1 cellular context compared by ENCODE assay signal in genomic region chr19:49590071-49590970, GRCh38.
TF ChIP-seq lines count a peak whose summit lies in the region.

No MANE protein-coding gene starts in this region.

TF ChIP-seq in GM12878, 131 proteins besides CTCF, POLR2A, EP300 and RAD21 (continues in another document):
- TF ChIP-seq NFYA (IDR thresholded peaks at IDR 0.05; ENCODE audit: borderline replicate concordance, low read depth, low read length) = no peak
- 0 out of 2 replicates have a peak, but pooled peaks have one; percentile 7 for TF ChIP-seq CREB1 (IDR thresholded peaks at IDR 0.05; ENCODE audit: low read depth)
- TF ChIP-seq PML (IDR thresholded peaks at IDR 0.05; ENCODE audit: low read length) = 0 out of 2 replicates have a peak, but pooled peaks have one; percentile 53
- TF ChIP-seq IKZF2 (IDR thresholded peaks at IDR 0.05) = peak in 1 of 2 experiments; percentile 36; a peak in 1 of 4 replicates
- TF ChIP-seq, protein P1, sequence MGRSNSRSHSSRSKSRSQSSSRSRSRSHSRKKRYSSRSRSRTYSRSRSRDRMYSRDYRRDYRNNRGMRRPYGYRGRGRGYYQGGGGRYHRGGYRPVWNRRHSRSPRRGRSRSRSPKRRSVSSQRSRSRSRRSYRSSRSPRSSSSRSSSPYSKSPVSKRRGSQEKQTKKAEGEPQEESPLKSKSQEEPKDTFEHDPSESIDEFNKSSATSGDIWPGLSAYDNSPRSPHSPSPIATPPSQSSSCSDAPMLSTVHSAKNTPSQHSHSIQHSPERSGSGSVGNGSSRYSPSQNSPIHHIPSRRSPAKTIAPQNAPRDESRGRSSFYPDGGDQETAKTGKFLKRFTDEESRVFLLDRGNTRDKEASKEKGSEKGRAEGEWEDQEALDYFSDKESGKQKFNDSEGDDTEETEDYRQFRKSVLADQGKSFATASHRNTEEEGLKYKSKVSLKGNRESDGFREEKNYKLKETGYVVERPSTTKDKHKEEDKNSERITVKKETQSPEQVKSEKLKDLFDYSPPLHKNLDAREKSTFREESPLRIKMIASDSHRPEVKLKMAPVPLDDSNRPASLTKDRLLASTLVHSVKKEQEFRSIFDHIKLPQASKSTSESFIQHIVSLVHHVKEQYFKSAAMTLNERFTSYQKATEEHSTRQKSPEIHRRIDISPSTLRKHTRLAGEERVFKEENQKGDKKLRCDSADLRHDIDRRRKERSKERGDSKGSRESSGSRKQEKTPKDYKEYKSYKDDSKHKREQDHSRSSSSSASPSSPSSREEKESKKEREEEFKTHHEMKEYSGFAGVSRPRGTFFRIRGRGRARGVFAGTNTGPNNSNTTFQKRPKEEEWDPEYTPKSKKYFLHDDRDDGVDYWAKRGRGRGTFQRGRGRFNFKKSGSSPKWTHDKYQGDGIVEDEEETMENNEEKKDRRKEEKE (IDR thresholded peaks at IDR 0.05) = no peak
- peak; percentile 48; the same call in 1 of the 2 replicates for TF ChIP-seq HDGF (IDR thresholded peaks at IDR 0.05)
- peak; percentile 39 for TF ChIP-seq MYC (IDR thresholded peaks at IDR 0.05; ENCODE audit: insufficient read depth, insufficient read length, insufficient replicate concordance, low read length, severe bottlenecking)
- TF ChIP-seq PBX3 (IDR thresholded peaks at IDR 0.05; ENCODE audit: insufficient replicate concordance, low read depth, low read length) = no peak
- TF ChIP-seq NBN (IDR thresholded peaks at IDR 0.05) = peak; percentile 64; the same call in 1 of the 2 replicates
- TF ChIP-seq, protein P2, sequence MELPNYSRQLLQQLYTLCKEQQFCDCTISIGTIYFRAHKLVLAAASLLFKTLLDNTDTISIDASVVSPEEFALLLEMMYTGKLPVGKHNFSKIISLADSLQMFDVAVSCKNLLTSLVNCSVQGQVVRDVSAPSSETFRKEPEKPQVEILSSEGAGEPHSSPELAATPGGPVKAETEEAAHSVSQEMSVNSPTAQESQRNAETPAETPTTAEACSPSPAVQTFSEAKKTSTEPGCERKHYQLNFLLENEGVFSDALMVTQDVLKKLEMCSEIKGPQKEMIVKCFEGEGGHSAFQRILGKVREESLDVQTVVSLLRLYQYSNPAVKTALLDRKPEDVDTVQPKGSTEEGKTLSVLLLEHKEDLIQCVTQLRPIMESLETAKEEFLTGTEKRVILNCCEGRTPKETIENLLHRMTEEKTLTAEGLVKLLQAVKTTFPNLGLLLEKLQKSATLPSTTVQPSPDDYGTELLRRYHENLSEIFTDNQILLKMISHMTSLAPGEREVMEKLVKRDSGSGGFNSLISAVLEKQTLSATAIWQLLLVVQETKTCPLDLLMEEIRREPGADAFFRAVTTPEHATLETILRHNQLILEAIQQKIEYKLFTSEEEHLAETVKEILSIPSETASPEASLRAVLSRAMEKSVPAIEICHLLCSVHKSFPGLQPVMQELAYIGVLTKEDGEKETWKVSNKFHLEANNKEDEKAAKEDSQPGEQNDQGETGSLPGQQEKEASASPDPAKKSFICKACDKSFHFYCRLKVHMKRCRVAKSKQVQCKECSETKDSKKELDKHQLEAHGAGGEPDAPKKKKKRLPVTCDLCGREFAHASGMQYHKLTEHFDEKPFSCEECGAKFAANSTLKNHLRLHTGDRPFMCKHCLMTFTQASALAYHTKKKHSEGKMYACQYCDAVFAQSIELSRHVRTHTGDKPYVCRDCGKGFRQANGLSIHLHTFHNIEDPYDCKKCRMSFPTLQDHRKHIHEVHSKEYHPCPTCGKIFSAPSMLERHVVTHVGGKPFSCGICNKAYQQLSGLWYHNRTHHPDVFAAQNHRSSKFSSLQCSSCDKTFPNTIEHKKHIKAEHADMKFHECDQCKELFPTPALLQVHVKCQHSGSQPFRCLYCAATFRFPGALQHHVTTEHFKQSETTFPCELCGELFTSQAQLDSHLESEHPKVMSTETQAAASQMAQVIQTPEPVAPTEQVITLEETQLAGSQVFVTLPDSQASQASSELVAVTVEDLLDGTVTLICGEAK (IDR thresholded peaks at IDR 0.05; ENCODE audit: borderline replicate concordance) = peak; percentile 53; the same call in 1 of the 2 replicates
- peak; percentile 42; the same call in 1 of the 2 replicates for TF ChIP-seq NKRF (conservative IDR thresholded peaks at IDR 0.05)
- TF ChIP-seq ZSCAN29 (IDR thresholded peaks at IDR 0.05) = peak; percentile 79
- TF ChIP-seq YY1 (IDR thresholded peaks at IDR 0.05; ENCODE audit: low read depth, low read length) = 0 out of 2 replicates have a peak, but pooled peaks have one; percentile 24
- TF ChIP-seq SP1 (IDR thresholded peaks at IDR 0.05; ENCODE audit: low read depth, low read length) = peak; percentile 37
- peak; percentile 58; the same call in 1 of the 2 replicates for TF ChIP-seq SMAD5 (IDR thresholded peaks at IDR 0.05; ENCODE audit: low read depth)
- TF ChIP-seq ZNF687 (IDR thresholded peaks at IDR 0.05) = peak; percentile 40
- TF ChIP-seq TAF1 (IDR thresholded peaks at IDR 0.05; ENCODE audit: borderline replicate concordance, low read depth, low read length) = peak; percentile 86
- peak; percentile 70 for TF ChIP-seq LARP7 (IDR thresholded peaks at IDR 0.05)
- TF ChIP-seq MLLT1 (IDR thresholded peaks at IDR 0.05) = 0 out of 2 replicates have a peak, but pooled peaks have one; percentile 66
- no peak; the same call in 1 of the 2 replicates for TF ChIP-seq BACH1 (IDR thresholded peaks at IDR 0.05; ENCODE audit: borderline replicate concordance)
- TF ChIP-seq POU2F2 (IDR thresholded peaks at IDR 0.05; ENCODE audit: borderline replicate concordance, low read depth, low read length) = 0 out of 3 replicates have a peak, but pooled peaks have one; percentile 45
- TF ChIP-seq POLR2AphosphoS5 (IDR thresholded peaks at IDR 0.05; ENCODE audit: low read length) = peak; percentile 94
- peak; percentile 52 for TF ChIP-seq IKZF1 (conservative IDR thresholded peaks at IDR 0.05)
- 0 out of 2 replicates have a peak, but pooled peaks have one; percentile 40 for TF ChIP-seq RB1 (IDR thresholded peaks at IDR 0.05; ENCODE audit: borderline replicate concordance)
- TF ChIP-seq TBL1XR1 (IDR thresholded peaks at IDR 0.05; ENCODE audit: low read depth, low read length) = no peak
- 0 out of 2 replicates have a peak, but pooled peaks have one; percentile 18 for TF ChIP-seq SIN3A (IDR thresholded peaks at IDR 0.05; ENCODE audit: low read depth, low read length)
- TF ChIP-seq FOXK2 (IDR thresholded peaks at IDR 0.05) = peak; percentile 26; the same call in 1 of the 2 replicates
- TF ChIP-seq TARDBP (IDR thresholded peaks at IDR 0.05; ENCODE audit: borderline replicate concordance) = peak; percentile 51; the same call in 1 of the 2 replicates
- TF ChIP-seq, protein P3, sequence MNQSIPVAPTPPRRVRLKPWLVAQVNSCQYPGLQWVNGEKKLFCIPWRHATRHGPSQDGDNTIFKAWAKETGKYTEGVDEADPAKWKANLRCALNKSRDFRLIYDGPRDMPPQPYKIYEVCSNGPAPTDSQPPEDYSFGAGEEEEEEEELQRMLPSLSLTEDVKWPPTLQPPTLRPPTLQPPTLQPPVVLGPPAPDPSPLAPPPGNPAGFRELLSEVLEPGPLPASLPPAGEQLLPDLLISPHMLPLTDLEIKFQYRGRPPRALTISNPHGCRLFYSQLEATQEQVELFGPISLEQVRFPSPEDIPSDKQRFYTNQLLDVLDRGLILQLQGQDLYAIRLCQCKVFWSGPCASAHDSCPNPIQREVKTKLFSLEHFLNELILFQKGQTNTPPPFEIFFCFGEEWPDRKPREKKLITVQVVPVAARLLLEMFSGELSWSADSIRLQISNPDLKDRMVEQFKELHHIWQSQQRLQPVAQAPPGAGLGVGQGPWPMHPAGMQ (IDR thresholded peaks at IDR 0.05; ENCODE audit: borderline replicate concordance) = no peak
- TF ChIP-seq EGR1 (IDR thresholded peaks at IDR 0.05; ENCODE audit: borderline replicate concordance in 1 of 2, low read depth in 2 of 2, low read length in 2 of 2) = peak in 1 of 2 experiments; percentile 82; a peak in 2 of 3 replicates
- TF ChIP-seq, protein P4, sequence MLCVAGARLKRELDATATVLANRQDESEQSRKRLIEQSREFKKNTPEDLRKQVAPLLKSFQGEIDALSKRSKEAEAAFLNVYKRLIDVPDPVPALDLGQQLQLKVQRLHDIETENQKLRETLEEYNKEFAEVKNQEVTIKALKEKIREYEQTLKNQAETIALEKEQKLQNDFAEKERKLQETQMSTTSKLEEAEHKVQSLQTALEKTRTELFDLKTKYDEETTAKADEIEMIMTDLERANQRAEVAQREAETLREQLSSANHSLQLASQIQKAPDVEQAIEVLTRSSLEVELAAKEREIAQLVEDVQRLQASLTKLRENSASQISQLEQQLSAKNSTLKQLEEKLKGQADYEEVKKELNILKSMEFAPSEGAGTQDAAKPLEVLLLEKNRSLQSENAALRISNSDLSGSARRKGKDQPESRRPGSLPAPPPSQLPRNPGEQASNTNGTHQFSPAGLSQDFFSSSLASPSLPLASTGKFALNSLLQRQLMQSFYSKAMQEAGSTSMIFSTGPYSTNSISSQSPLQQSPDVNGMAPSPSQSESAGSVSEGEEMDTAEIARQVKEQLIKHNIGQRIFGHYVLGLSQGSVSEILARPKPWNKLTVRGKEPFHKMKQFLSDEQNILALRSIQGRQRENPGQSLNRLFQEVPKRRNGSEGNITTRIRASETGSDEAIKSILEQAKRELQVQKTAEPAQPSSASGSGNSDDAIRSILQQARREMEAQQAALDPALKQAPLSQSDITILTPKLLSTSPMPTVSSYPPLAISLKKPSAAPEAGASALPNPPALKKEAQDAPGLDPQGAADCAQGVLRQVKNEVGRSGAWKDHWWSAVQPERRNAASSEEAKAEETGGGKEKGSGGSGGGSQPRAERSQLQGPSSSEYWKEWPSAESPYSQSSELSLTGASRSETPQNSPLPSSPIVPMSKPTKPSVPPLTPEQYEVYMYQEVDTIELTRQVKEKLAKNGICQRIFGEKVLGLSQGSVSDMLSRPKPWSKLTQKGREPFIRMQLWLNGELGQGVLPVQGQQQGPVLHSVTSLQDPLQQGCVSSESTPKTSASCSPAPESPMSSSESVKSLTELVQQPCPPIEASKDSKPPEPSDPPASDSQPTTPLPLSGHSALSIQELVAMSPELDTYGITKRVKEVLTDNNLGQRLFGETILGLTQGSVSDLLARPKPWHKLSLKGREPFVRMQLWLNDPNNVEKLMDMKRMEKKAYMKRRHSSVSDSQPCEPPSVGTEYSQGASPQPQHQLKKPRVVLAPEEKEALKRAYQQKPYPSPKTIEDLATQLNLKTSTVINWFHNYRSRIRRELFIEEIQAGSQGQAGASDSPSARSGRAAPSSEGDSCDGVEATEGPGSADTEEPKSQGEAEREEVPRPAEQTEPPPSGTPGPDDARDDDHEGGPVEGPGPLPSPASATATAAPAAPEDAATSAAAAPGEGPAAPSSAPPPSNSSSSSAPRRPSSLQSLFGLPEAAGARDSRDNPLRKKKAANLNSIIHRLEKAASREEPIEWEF (IDR thresholded peaks at IDR 0.05; ENCODE audit: insufficient replicate concordance, low read depth, low read length) = no peak
- TF ChIP-seq MEF2B (IDR thresholded peaks at IDR 0.05; ENCODE audit: partially characterized antibody, poor library complexity, severe bottlenecking) = no peak
